ENCODE assay signal across 1 cellular context in genomic region chr20:36118372-36118771, GRCh38.
TF ChIP-seq lines count a peak whose summit lies in the region.

No MANE protein-coding gene starts in this region.

TF ChIP-seq in H1, 55 proteins besides CTCF, POLR2A, EP300 and RAD21:
- TF ChIP-seq CREB1 (IDR thresholded peaks at IDR 0.05), result no peak
- no peak for TF ChIP-seq JUND (IDR thresholded peaks at IDR 0.05; ENCODE audit: low read length)
- peak; percentile 56; the same call in 1 of the 2 replicates for TF ChIP-seq CEBPB (IDR thresholded peaks at IDR 0.05; ENCODE audit: low read depth, low read length)
- TF ChIP-seq USF2 (IDR thresholded peaks at IDR 0.05; ENCODE audit: low read length), result no peak
- no peak for TF ChIP-seq RXRA (IDR thresholded peaks at IDR 0.05; ENCODE audit: insufficient read depth, low read depth, low read length)
- TF ChIP-seq TEAD4 (IDR thresholded peaks at IDR 0.05; ENCODE audit: low read depth, low read length), result no peak
